Comparison of ENCODE assay signal across 29 cellular contexts in genomic region chr5:57659889-57660288, GRCh38.
"Had no signal": no experiment of that assay in that cellular context is flagged by ENCODE, and none has a peak within 500 bp of the region (broad histone marks: within the 10 kb centered on the region; RNA-seq: fewer than 3 reads in every experiment).

No MANE protein-coding gene starts in this region.

- H3K4me1 ChIP-seq: foreskin keratinocyte had no signal

- H3K4me3 ChIP-seq: body of pancreas, esophagus muscularis mucosa, gastrocnemius medialis, heart right ventricle had no signal

- ATAC-seq: body of pancreas; effector memory CD8-positive, alpha-beta T cell; foreskin keratinocyte; gastrocnemius medialis; heart right ventricle; WTC11 had no signal

- DNase-seq: activated CD4-positive, alpha-beta memory T cell treated with anti-CD3 and anti-CD28 coated beads, Interleukin-2, amount 10 ng/mL, durations not matched to agents 7 days and 5 days; activated CD4-positive, alpha-beta T cell treated with anti-CD3 and anti-CD28 coated beads for 1 hour; activated CD4-positive, alpha-beta T cell treated with anti-CD3 and anti-CD28 coated beads for 4 hours; activated CD4-positive, alpha-beta T cell treated with anti-CD3 and anti-CD28 coated beads, Interleukin-2, amount 10 ng/mL, durations not matched to agents 7 days and 5 days; activated CD4-positive, alpha-beta T cell treated with anti-CD3 and anti-CD28 coated beads, Interleukin-2, amount 50 U/mL, for 4 hours; activated CD8-positive, alpha-beta memory T cell treated with anti-CD3 and anti-CD28 coated beads, Interleukin-2, amount 50 U/mL, for 48 hours; activated effector memory CD4-positive, alpha-beta T cell treated with Interleukin-2 at 50 U/mL for 16 hours; activated gamma-delta T cell treated with Interleukin-2 at 50 U/mL for 16 hours; activated naive CD4-positive, alpha-beta T cell treated with anti-CD3 and anti-CD28 coated beads, Interleukin-2, amount 50 U/mL, for 16 hours; activated naive CD4-positive, alpha-beta T cell treated with Interleukin-2 at 50 U/mL for 16 hours; activated T-cell treated with anti-CD3 and anti-CD28 coated beads for 4 hours; activated T-cell treated with anti-CD3 and anti-CD28 coated beads, Interleukin-2, amount 50 U/mL, for 24 hours; activated T-cell treated with anti-CD3 and anti-CD28 coated beads, Interleukin-2, amount 50 U/mL, for 72 hours; amniotic stem cell; aorta; body of pancreas; caudate nucleus; cortex of kidney; dermis blood vessel endothelial cell; effector CD4-positive, alpha-beta T cell; effector memory CD8-positive, alpha-beta T cell; erythroblast; foreskin keratinocyte; gastrocnemius medialis; heart right ventricle; T-helper 2 cell had no signal

- H3K27ac ChIP-seq: body of pancreas, esophagus muscularis mucosa, foreskin keratinocyte, gastrocnemius medialis, heart right ventricle, VCaP had no signal

- H3K27me3 ChIP-seq: body of pancreas, esophagus muscularis mucosa, foreskin keratinocyte, gastrocnemius medialis, heart right ventricle had no signal

- H3K9me3 ChIP-seq: body of pancreas, esophagus muscularis mucosa, gastrocnemius medialis had no signal

- H3K36me3 ChIP-seq: esophagus muscularis mucosa, gastrocnemius medialis, heart right ventricle had no signal
